In the genomic region with DNA sequence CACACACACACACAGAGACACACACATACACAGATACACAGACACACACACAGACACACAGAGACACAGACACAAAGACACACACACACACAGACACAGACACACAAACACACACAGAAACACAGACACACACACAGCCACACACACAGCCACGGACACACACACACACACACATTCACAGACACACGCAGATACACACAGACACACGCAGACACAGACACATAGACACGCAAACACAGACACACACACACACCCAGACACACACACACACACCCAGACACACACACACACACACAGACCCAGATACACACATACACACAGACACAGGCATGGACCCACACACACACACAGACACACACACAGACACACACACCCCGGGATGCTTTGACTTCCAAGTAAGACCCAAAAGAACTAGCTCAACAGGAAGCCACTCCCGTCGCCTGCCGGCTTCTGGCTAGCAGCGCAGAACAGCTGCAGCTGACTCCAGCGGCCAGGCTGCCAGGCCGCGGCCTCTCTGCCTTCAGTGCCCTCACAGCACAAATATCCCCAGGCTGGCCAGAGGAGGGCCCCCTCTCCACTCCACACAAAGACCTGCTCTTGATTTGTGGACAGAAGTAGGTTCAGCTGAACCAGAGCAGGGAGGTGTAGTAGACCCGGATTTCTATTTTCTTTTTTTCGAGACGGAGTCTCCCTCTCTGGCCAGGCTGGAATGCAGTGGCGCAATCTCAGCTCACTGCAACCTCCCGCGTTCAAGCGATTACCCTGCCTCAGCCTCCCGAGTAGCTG, we compare ENCODE assay signal across 8 cellular contexts. TPM values are rescaled to one million over a fixed set of nuclear protein-coding genes. Genes with fewer than 3 reads are reported as not detected.
DNase-seq lines count a peak whose midpoint lies in the region; ATAC-seq, FAIRE-seq and TF ChIP-seq lines count a peak whose summit lies in the region.

No MANE protein-coding gene starts in this region.

- no peaks in the 10 kb centered on the region for H3K9me3 ChIP-seq in psoas muscle

- H3K27me3 Mint-ChIP-seq in T-cell = no peaks in the 10 kb centered on the region

- peak; percentile 83 for TF ChIP-seq CTCF in psoas muscle (IDR thresholded peaks at IDR 0.05)

- no peaks in the 10 kb centered on the region for H3K9me3 Mint-ChIP-seq in T-cell

- H3K4me3 Mint-ChIP-seq in T-cell = no peak overlapping the region

- CTCF ChIA-PET in T-cell (lab: Charles Lee) = interaction anchor here (0.5 to 1.8 kb wide), 9 partner anchors 11 to 153 kb away, joined by 3 to 15 read pairs (median 3); a partner anchor contains a TSS

- H3K4me1 Mint-ChIP-seq in T-cell = no peaks in the 10 kb centered on the region

- FAIRE-seq in GM18507 (lab: Jason Lieb, UNC) = peak; percentile 92

- POLR2A ChIA-PET in T-cell (lab: Charles Lee) = interaction anchor here in 1 of 2 donors (0.6 to 0.7 kb wide), 2 partner anchors 59 to 100 kb away, joined by 4 read pairs; a partner anchor contains a TSS

- no peak overlapping the region for H3K4me3 ChIP-seq in psoas muscle

- no peaks in the 10 kb centered on the region for H3K36me3 ChIP-seq in psoas muscle (ENCODE audit: insufficient read depth in 1 of 2, low read depth in 1 of 2)

- H3K27ac Mint-ChIP-seq in T-cell = no peak overlapping the region

- DNase-seq in A172 (ENCODE audit: low spot score) (peak; percentile 91), GM18507 (ENCODE audit: extremely low spot score, insufficient read length, low read depth) (peak; percentile 67), NCI-H1417 treated with DMSO at 0.1 percent for 48 hours (lab: John Stamatoyannopoulos, UW) (peak; percentile 36), T-cell (peak; percentile 48 to 77 (median 64)), amniotic stem cell (lab: John Stamatoyannopoulos, UW) (peak; percentile 54), left ventricle myocardium superior (peak; percentile 94), psoas muscle (peak; percentile 93 to 97)

- no peaks in the 10 kb centered on the region for H3K36me3 Mint-ChIP-seq in T-cell

- ATAC-seq in T-cell (replicated peaks in 1 of 4) (peak; percentile 80 to 94 (median 90)), left ventricle myocardium superior (peak; percentile 99), psoas muscle (peak; percentile 99), GM21737 (IDR thresholded peaks at IDR 0.05; ENCODE audit: unreplicated experiment) (no peak)

- no peaks in the 10 kb centered on the region for H3K27me3 ChIP-seq in psoas muscle (ENCODE audit: insufficient read depth in 3 of 3, low read length in 2 of 3)

- WGBS in psoas muscle, 3 donors = 8 to 16% (median 11%) methylated on average over 20 of the region's 20 CpGs

- H3K4me1 ChIP-seq in psoas muscle = no peaks in the 10 kb centered on the region

- intact Hi-C loops in left ventricle myocardium superior (cut with micrococcal nuclease) = loop anchor here (10.0 kb wide), 1 partner anchor 156 kb away; no protein-coding TSS in a partner anchor
- intact Hi-C loops in psoas muscle (cut with DNase I) = loop anchor here (2.0 to 10.0 kb wide), 6 partner anchors 26 to 344 kb away; a partner anchor contains a TSS

- peak overlapping the region; percentile 75 for H3K27ac ChIP-seq in psoas muscle

RNA-seq across cellular contexts. Expression of a gene that starts 6.0 kb away (rescaled TPM):
- not detected in 2 replicates for total RNA-seq in A172 (2014; rRNA removed; shearing (Covaris generic))
- total RNA-seq in T-cell (1 to 10 TPM in 3 of 5 donors, under 1 TPM in 2; 0.73 to 3.5 (median 1.3) TPM), left ventricle myocardium superior (0.50 TPM), psoas muscle (1 to 10 TPM in 1 of 4 donors, under 1 TPM in 3; 0.19 to 1.1 (median 0.28) TPM)
- polyA plus RNA-seq in psoas muscle = under 1 TPM; 0.16 to 0.70 (median 0.56) TPM

RNA-seq across cellular contexts. Expression of a gene that starts 9.6 kb away (rescaled TPM):
- total RNA-seq in A172 (2014; rRNA removed; shearing (Covaris generic)) = 0.07 and 0.48 TPM in 2 replicates
- total RNA-seq in T-cell = 10 to 100 TPM in 2 of 5 donors, 1 to 10 TPM in 3; 3.1 to 41.1 (median 4.1) TPM
- total RNA-seq in left ventricle myocardium superior = 0.64 TPM
- total RNA-seq in psoas muscle = under 1 TPM in 2 of 4 donors, not detected in 2; 0.20 to 0.30 TPM
- under 1 TPM; 0.01 to 0.10 (median 0.03) TPM for polyA plus RNA-seq in psoas muscle

RNA-seq across cellular contexts. Expression of a gene that starts 23.2 kb away (rescaled TPM):
- 0.17 TPM in 1 of 2 replicates, not detected in the other for total RNA-seq in A172 (2014; rRNA removed; shearing (Covaris generic))
- under 1 TPM in 1 of 5 donors, not detected in 4; 0.40 TPM for total RNA-seq in T-cell
- not detected for total RNA-seq in left ventricle myocardium superior
- under 1 TPM in 1 of 4 donors, not detected in 3; 0.10 TPM for total RNA-seq in psoas muscle
- polyA plus RNA-seq in psoas muscle = under 1 TPM in 2 of 3 donors, not detected in 1; 0.04 to 0.05 TPM

RNA-seq across cellular contexts. Expression of a gene that starts 30.9 kb away (rescaled TPM):
- 80.8 and 82.6 TPM in 2 replicates for total RNA-seq in A172 (2014; rRNA removed; shearing (Covaris generic))
- total RNA-seq in T-cell = 10 to 100 TPM; 30.9 to 51.6 (median 47.0) TPM
- 246 TPM for total RNA-seq in left ventricle myocardium superior
- total RNA-seq in psoas muscle = 100 to 1,000 TPM in 3 of 4 donors, 10 to 100 TPM in 1; 97.1 to 225 (median 143) TPM
- 100 to 1,000 TPM; 125 to 163 (median 128) TPM for polyA plus RNA-seq in psoas muscle

RNA-seq across cellular contexts. Expression of a gene that starts 31.2 kb away (rescaled TPM):
- total RNA-seq in A172 (2014; rRNA removed; shearing (Covaris generic)) = 48.2 and 49.2 TPM in 2 replicates
- 100 to 1,000 TPM; 109 to 158 (median 135) TPM for total RNA-seq in T-cell
- 104 TPM for total RNA-seq in left ventricle myocardium superior
- total RNA-seq in psoas muscle = 10 to 100 TPM; 85.1 to 96.3 (median 87.3) TPM
- 100 to 1,000 TPM in 1 of 3 donors, 10 to 100 TPM in 2; 85.7 to 151 (median 100.0) TPM for polyA plus RNA-seq in psoas muscle

Comparison
In these comparisons a context has a peak if more than half of its experiments do, and no peak if none do; other contexts are left out.
1. DNase-seq: peak in every context shown above with its lines; median percentile 95 in psoas muscle; 94 in left ventricle myocardium superior; 91 in A172; 67 in GM18507; 64 in T-cell; 54 in amniotic stem cell; 36 in NCI-H1417 treated with DMSO at 0.1 percent for 48 hours.